ENCODE assay signal across 21 cellular contexts in genomic region chr11:19571906-19572305, GRCh38.
DNase-seq lines count a peak whose midpoint lies in the region; ATAC-seq and TF ChIP-seq lines count a peak whose summit lies in the region.
"Had no signal": no experiment of that assay in that cellular context is flagged by ENCODE, and none has a peak within 500 bp of the region (broad histone marks: within the 10 kb centered on the region; RNA-seq: fewer than 3 reads in every experiment).

No MANE protein-coding gene starts in this region.

- H3K4me1 ChIP-seq in thyroid gland, result peaks cover 39 to 43% of the 10 kb centered on the region in 2 donors
- peaks cover 0 to 8% of the 10 kb centered on the region in 2 donors for H3K4me1 ChIP-seq in adrenal gland (replicated peaks in 1 of 2)
- H3K4me1 ChIP-seq: BE2C, HAP-1 had no signal

- peak; percentile 85 for DNase-seq in G401 (ENCODE audit: low spot score)
- DNase-seq in cerebellum (ENCODE audit: low spot score), result peak; percentile 70
- no peak for DNase-seq in left lobe of liver (ENCODE audit: low spot score)
- DNase-seq in thyroid gland, result no peak
- no peak for DNase-seq in adrenal gland
- DNase-seq in dermis blood vessel endothelial cell, result no peak
- DNase-seq in DMS79 treated with DMSO at 0.1 percent for 48 hours (lab: John Stamatoyannopoulos, UW), result no peak
- DNase-seq: BE2C; Calu3; CD4-positive, alpha-beta memory T cell; COR-L47; DMS53; DND-41; GDM1; GOT3; HFFc6 had no signal

- H3K36me3 ChIP-seq in thyroid gland, result no peaks in the 10 kb centered on the region
- no peaks in the 10 kb centered on the region for H3K36me3 ChIP-seq in adrenal gland (replicated peaks in 1 of 2)
- H3K36me3 ChIP-seq: BE2C; BLaER1 treated with 17β-estradiol and CSF1 and Interleukin-3, amounts not matched to agents 10 nM and 100 nM; HAP-1 had no signal

- H3K9me3 ChIP-seq in thyroid gland (no peaks in the 10 kb centered on the region), adrenal gland (replicated peaks in 1 of 3) (no peaks in the 10 kb centered on the region)
- H3K9me3 ChIP-seq: BE2C, HAP-1 had no signal

- TF ChIP-seq POLR2A in thyroid gland (IDR thresholded peaks at IDR 0.05) (no peak), adrenal gland (IDR thresholded peaks at IDR 0.05) (no peak)

- 71 to 98% methylated on average over 4 of the region's 4 CpGs for WGBS in thyroid gland, 2 donors
- WGBS in adrenal gland, 4 donors, result 0 to 93% (median 75%) methylated on average over 1 to 4 of the region's 4 CpGs

- peak overlapping the region in 2 of 3 donors; percentile 83 to 85 for H3K27ac ChIP-seq in thyroid gland
- H3K27ac ChIP-seq in adrenal gland, result no peak overlapping the region
- H3K27ac ChIP-seq: 22Rv1; BLaER1 treated with 17β-estradiol and CSF1 and Interleukin-3, amounts not matched to agents 10 nM and 100 nM had no signal

- in situ Hi-C loops in G401 (cut with HindIII; ENCODE audit: low sequenced_read_pairs), result no loop called here

- no peak for TF ChIP-seq CTCF in thyroid gland (IDR thresholded peaks at IDR 0.05)
- TF ChIP-seq CTCF in adrenal gland (IDR thresholded peaks at IDR 0.05), result no peak

- ATAC-seq in left lobe of liver (peak; percentile 14), GM21529 (IDR thresholded peaks at IDR 0.05; ENCODE audit: unreplicated experiment) (no peak)
- ATAC-seq: GM12878 had no signal

- no peak overlapping the region for H3K4me3 ChIP-seq in thyroid gland (replicated peaks in 1 of 3)
- no peak overlapping the region for H3K4me3 ChIP-seq in adrenal gland
- H3K4me3 ChIP-seq: BLaER1 treated with 17β-estradiol and CSF1 and Interleukin-3, amounts not matched to agents 10 nM and 100 nM; GM12878; HAP-1 had no signal

- intact Hi-C loops in thyroid gland (cut with DNase I) (loop anchor here (10.0 kb wide), 1 partner anchor 73 kb away; no protein-coding TSS in a partner anchor), adrenal gland (cut with DNase I) (no loop called here)

- no peaks in the 10 kb centered on the region for H3K27me3 ChIP-seq in thyroid gland
- H3K27me3 ChIP-seq in adrenal gland, result no peaks in the 10 kb centered on the region
- H3K27me3 ChIP-seq: BE2C; BLaER1 treated with 17β-estradiol and CSF1 and Interleukin-3, amounts not matched to agents 10 nM and 100 nM had no signal

Comparison
In these comparisons a context has a peak if more than half of its experiments do, and no peak if none do; other contexts are left out.
1. DNase-seq: peak in G401 (single experiment) and cerebellum (single experiment); none in left lobe of liver (single experiment), thyroid gland (0 of 2), adrenal gland (0 of 7), dermis blood vessel endothelial cell (single experiment) and DMS79 treated with DMSO at 0.1 percent for 48 hours (single experiment).
2. H3K27ac ChIP-seq: peak in thyroid gland (2 of 3); none in adrenal gland (0 of 5).